32 cellular contexts compared by ENCODE assay signal in the genomic region with DNA sequence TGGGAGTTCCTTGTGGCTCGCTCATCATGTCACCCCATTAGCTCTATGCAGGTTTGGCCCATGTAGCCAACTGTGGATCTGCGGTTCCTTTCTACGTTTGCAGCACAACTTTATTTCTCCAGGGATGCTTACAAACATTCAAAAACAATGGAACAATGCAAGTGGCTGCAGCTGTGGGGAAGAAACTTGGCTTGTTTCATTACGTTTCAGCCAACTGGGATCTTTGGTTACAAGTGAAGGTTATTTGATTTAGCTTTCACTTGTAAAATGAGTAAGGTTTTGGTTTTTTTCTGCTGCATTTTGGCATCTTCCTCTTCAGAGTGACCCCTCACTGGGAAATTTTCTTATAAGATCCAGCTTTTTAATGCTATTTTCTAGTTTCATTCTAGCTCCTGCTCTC.
DNase-seq lines count a peak whose midpoint lies in the region; ATAC-seq, FAIRE-seq and TF ChIP-seq lines count a peak whose summit lies in the region.
"Had no signal": no experiment of that assay in that cellular context is flagged by ENCODE, and none has a peak within 500 bp of the region (broad histone marks: within the 10 kb centered on the region; RNA-seq: fewer than 3 reads in every experiment).

No MANE protein-coding gene starts in this region.

- H3K4me1 ChIP-seq in skeletal muscle tissue (ENCODE audit: control insufficient read depth in 3 of 3, insufficient read depth in 3 of 3, low read length in 3 of 3): peaks cover 0 to 3% (median 3%) of the 10 kb centered on the region in 3 donors
- H3K4me1 ChIP-seq in Peyer's patch: no peaks in the 10 kb centered on the region
- H3K4me1 ChIP-seq: tibial artery had no signal

- H3K4me1 Mint-ChIP-seq in activated T-cell treated with anti-CD3 and anti-CD28 coated beads, Interleukin-2, amount 50 U/mL, for 24 hours (ENCODE audit: low read depth): peaks cover 2% of the 10 kb centered on the region
- H3K4me1 Mint-ChIP-seq: activated naive CD4-positive, alpha-beta T cell treated with anti-CD3 and anti-CD28 coated beads, Interleukin-2, amount 50 U/mL, for 24 hours; nephron progenitor cell had no signal

- H3K9me3 ChIP-seq in skeletal muscle tissue (ENCODE audit: control insufficient read depth in 3 of 3, low read length in 3 of 3) (no peaks in the 10 kb centered on the region), Peyer's patch (no peaks in the 10 kb centered on the region)
- H3K9me3 ChIP-seq: BE2C, pancreas, spleen, tibial artery had no signal

- no peak for ATAC-seq in HG02759 (IDR thresholded peaks at IDR 0.05; ENCODE audit: unreplicated experiment)
- ATAC-seq: CD8-positive, alpha-beta T cell; pancreas; stimulated activated naive CD8-positive, alpha-beta T cell treated with anti-CD3 and anti-CD28 coated beads, Interleukin-15, amount 100 ng/mL, for 72 hours had no signal

- no peak overlapping the region for H3K27ac Mint-ChIP-seq in activated T-cell treated with anti-CD3 and anti-CD28 coated beads, Interleukin-2, amount 50 U/mL, for 24 hours
- H3K27ac Mint-ChIP-seq: activated naive CD4-positive, alpha-beta T cell treated with anti-CD3 and anti-CD28 coated beads, Interleukin-2, amount 50 U/mL, for 24 hours; CD8-positive, alpha-beta T cell; nephron progenitor cell; stimulated activated naive CD8-positive, alpha-beta T cell treated with anti-CD3 and anti-CD28 coated beads, Interleukin-15, amount 100 ng/mL, for 72 hours had no signal

- no peaks in the 10 kb centered on the region for H3K27me3 Mint-ChIP-seq in activated T-cell treated with anti-CD3 and anti-CD28 coated beads, Interleukin-2, amount 50 U/mL, for 24 hours
- H3K27me3 Mint-ChIP-seq: activated naive CD4-positive, alpha-beta T cell treated with anti-CD3 and anti-CD28 coated beads, Interleukin-2, amount 50 U/mL, for 24 hours; stimulated activated naive CD8-positive, alpha-beta T cell treated with anti-CD3 and anti-CD28 coated beads, Interleukin-15, amount 100 ng/mL, for 72 hours had no signal

- H3K36me3 Mint-ChIP-seq in activated T-cell treated with anti-CD3 and anti-CD28 coated beads, Interleukin-2, amount 50 U/mL, for 24 hours (ENCODE audit: low read depth): peaks cover 39% of the 10 kb centered on the region

- H3K9ac ChIP-seq in skeletal muscle tissue (ENCODE audit: low read depth in 1 of 3, low read length in 3 of 3): peak overlapping the region in 2 of 3 donors; percentile 34 to 45
- H3K9ac ChIP-seq: GM23248 had no signal

- peak; percentile 26 for FAIRE-seq in GM18507 (lab: Jason Lieb, UNC)
- FAIRE-seq: endothelial cell of umbilical vein, pancreas, RCC 7860 had no signal

- no peak for TF ChIP-seq CTCF in Peyer's patch (IDR thresholded peaks at IDR 0.05)

- H3K4me3 Mint-ChIP-seq in activated T-cell treated with anti-CD3 and anti-CD28 coated beads, Interleukin-2, amount 50 U/mL, for 24 hours: no peak overlapping the region
- H3K4me3 Mint-ChIP-seq: activated naive CD4-positive, alpha-beta T cell treated with anti-CD3 and anti-CD28 coated beads, Interleukin-2, amount 50 U/mL, for 24 hours; CD8-positive, alpha-beta T cell; nephron progenitor cell; stimulated activated naive CD8-positive, alpha-beta T cell treated with anti-CD3 and anti-CD28 coated beads, Interleukin-15, amount 100 ng/mL, for 72 hours had no signal

- peak overlapping the region in 2 of 3 donors; percentile 20 to 24 for H3K4me3 ChIP-seq in skeletal muscle tissue (ENCODE audit: low read length in 3 of 3)
- H3K4me3 ChIP-seq in Peyer's patch: no peak overlapping the region
- H3K4me3 ChIP-seq: GM23248, lung, pancreas, spleen, tibial artery had no signal

- TF ChIP-seq POLR2A in Peyer's patch (IDR thresholded peaks at IDR 0.05): no peak

- H3K36me3 ChIP-seq in skeletal muscle tissue (ENCODE audit: control insufficient read depth in 3 of 3, insufficient read depth in 3 of 3, low read length in 3 of 3): no peaks in the 10 kb centered on the region
- no peaks in the 10 kb centered on the region for H3K36me3 ChIP-seq in Peyer's patch
- H3K36me3 ChIP-seq: BE2C, brain microvascular endothelial cell, pancreas, tibial artery had no signal

- H3K9me3 Mint-ChIP-seq in activated T-cell treated with anti-CD3 and anti-CD28 coated beads, Interleukin-2, amount 50 U/mL, for 24 hours: no peaks in the 10 kb centered on the region
- H3K9me3 Mint-ChIP-seq: activated naive CD4-positive, alpha-beta T cell treated with anti-CD3 and anti-CD28 coated beads, Interleukin-2, amount 50 U/mL, for 24 hours; CD8-positive, alpha-beta T cell; nephron progenitor cell; stimulated activated naive CD8-positive, alpha-beta T cell treated with anti-CD3 and anti-CD28 coated beads, Interleukin-15, amount 100 ng/mL, for 72 hours had no signal

- DNase-seq in GM18507 (ENCODE audit: extremely low spot score, insufficient read length, low read depth) (no peak), dermis blood vessel endothelial cell (peak; percentile 10), medulla oblongata (ENCODE audit: extremely low spot score) (peak; percentile 50), Peyer's patch (no peak), COLO668 (lab: John Stamatoyannopoulos, UW; ENCODE audit: unreplicated experiment) (no peak)
- no peak for DNase-seq in activated T-cell treated with anti-CD3 and anti-CD28 coated beads, Interleukin-2, amount 50 U/mL, for 24 hours
- DNase-seq: ACHN; activated CD4-positive, alpha-beta T cell treated with anti-CD3 and anti-CD28 coated beads for 48 hours; amniotic stem cell; BE2C; brain microvascular endothelial cell; CD8-positive, alpha-beta T cell; cerebellar nuclear complex; DMS153; glutamatergic neuron; GM23248; NCI-H1694; NCI-H446; NCI-H82; nephron progenitor cell; pancreas; SIG-M5; spleen; stimulated activated CD8-positive, alpha-beta memory T cell treated with anti-CD3 and anti-CD28 coated beads, Interleukin-4, amount 100 ng/mL, for 48 hours; stimulated activated naive CD8-positive, alpha-beta T cell treated with anti-CD3 and anti-CD28 coated beads, Interleukin-15, amount 100 ng/mL, for 72 hours; tibial artery had no signal

- H3K27ac ChIP-seq in skeletal muscle tissue (ENCODE audit: low read depth, low read length) (peak overlapping the region; percentile 36), Peyer's patch (no peak overlapping the region)
- H3K27ac ChIP-seq: brain microvascular endothelial cell, GM23248, pancreas, spleen, tibial artery had no signal

- H3K27me3 ChIP-seq in skeletal muscle tissue (ENCODE audit: control insufficient read depth in 3 of 3, insufficient read depth in 3 of 3, low read length in 3 of 3): no peaks in the 10 kb centered on the region
- H3K27me3 ChIP-seq in Peyer's patch: no peaks in the 10 kb centered on the region
- H3K27me3 ChIP-seq: BE2C, brain microvascular endothelial cell, pancreas, spleen, tibial artery had no signal

Comparison
In these comparisons a context has a peak if more than half of its experiments do, and no peak if none do; other contexts are left out.
1. DNase-seq: peak in dermis blood vessel endothelial cell (single experiment) and medulla oblongata (single experiment); none in GM18507 (single experiment), Peyer's patch (0 of 3), COLO668 (single experiment) and activated T-cell treated with anti-CD3 and anti-CD28 coated beads, Interleukin-2, amount 50 U/mL, for 24 hours (single experiment).
2. H3K4me3 ChIP-seq: peak in skeletal muscle tissue (2 of 3); none in Peyer's patch (0 of 4).